In the genomic region with DNA sequence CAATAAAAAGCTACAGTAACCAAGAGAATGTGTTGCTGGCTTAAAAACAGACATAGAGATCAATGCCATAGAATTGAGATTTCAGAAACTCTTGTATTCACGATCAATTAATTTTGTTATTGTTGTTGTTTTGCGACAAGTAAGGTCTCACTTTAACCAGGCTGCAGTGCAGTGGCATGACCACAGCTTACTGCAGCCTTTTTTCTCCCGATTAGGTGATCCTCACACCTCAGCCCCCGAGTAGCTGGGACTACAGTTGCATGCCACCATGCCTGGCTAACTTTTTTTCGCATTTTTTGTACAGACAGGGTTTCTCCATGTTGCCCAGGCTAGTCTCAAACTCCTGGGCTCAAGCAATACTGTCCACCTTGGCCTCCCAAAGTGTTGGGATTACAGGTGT, we compare ENCODE assay signal across 14 cellular contexts. TPM values are rescaled to one million over a fixed set of nuclear protein-coding genes. Genes with fewer than 3 reads are reported as not detected.
DNase-seq lines count a peak whose midpoint lies in the region; ATAC-seq and TF ChIP-seq lines count a peak whose summit lies in the region.
"Had no signal": no experiment of that assay in that cellular context is flagged by ENCODE, and none has a peak within 500 bp of the region (broad histone marks: within the 10 kb centered on the region; RNA-seq: fewer than 3 reads in every experiment).

No MANE protein-coding gene starts in this region.

- no peaks in the 10 kb centered on the region for H3K27me3 ChIP-seq in PC-9 (ENCODE audit: insufficient read depth, low read depth)
- H3K27me3 ChIP-seq in endodermal cell (ENCODE audit: control insufficient read depth, insufficient read depth, low read length, poor library complexity, severe bottlenecking): no peaks in the 10 kb centered on the region
- H3K27me3 ChIP-seq: SJCRH30 had no signal

- H3K9ac ChIP-seq in endodermal cell (ENCODE audit: extremely low read depth, low read length, poor library complexity, severe bottlenecking): no peak overlapping the region

- H3K4me3 ChIP-seq in PC-9 (no peak overlapping the region), endodermal cell (ENCODE audit: low read length) (no peak overlapping the region)
- H3K4me3 ChIP-seq: SJCRH30 had no signal

- H3K4me1 ChIP-seq in PC-9 (replicated peaks; ENCODE audit: insufficient read depth): peaks cover 30% of the 10 kb centered on the region
- H3K4me1 ChIP-seq in endodermal cell (ENCODE audit: control insufficient read depth, insufficient read depth, low read length): no peaks in the 10 kb centered on the region
- H3K4me1 ChIP-seq: SJCRH30 had no signal

- H3K27ac ChIP-seq in PC-9 (peak overlapping the region; percentile 68), endodermal cell (ENCODE audit: low read depth, low read length) (no peak overlapping the region)
- H3K27ac ChIP-seq: SJCRH30 had no signal

- peaks cover 100% of the 10 kb centered on the region for H3K79me2 ChIP-seq in PC-9 (ENCODE audit: low read depth)

- POLR2A ChIA-PET in PC-9 (lab: Charles Lee; ENCODE audit: unreplicated experiment): no interaction called here

- H2AFZ ChIP-seq in PC-9: no peak overlapping the region

- BruUV-seq in PC-9 (replicated peaks; lab: Mats Ljungman, UMichigan): no TSS peak

- H3K27me3 Mint-ChIP-seq in activated naive CD4-positive, alpha-beta T cell treated with anti-CD3 and anti-CD28 coated beads, Interleukin-2, amount 50 U/mL, for 24 hours: no peaks in the 10 kb centered on the region
- H3K27me3 Mint-ChIP-seq in endodermal cell (ENCODE audit: insufficient read depth): no peaks in the 10 kb centered on the region

- no peaks in the 10 kb centered on the region for H3K9me3 Mint-ChIP-seq in activated naive CD4-positive, alpha-beta T cell treated with anti-CD3 and anti-CD28 coated beads, Interleukin-2, amount 50 U/mL, for 24 hours
- H3K9me3 Mint-ChIP-seq in endodermal cell: peaks cover 21% of the 10 kb centered on the region

- 0 out of 2 replicates have a peak, but pooled peaks cover 3% of the 10 kb centered on the region for H3K9me2 ChIP-seq in PC-9 (ENCODE audit: insufficient read depth)

- H3K4me2 ChIP-seq in PC-9: no peak overlapping the region

- peaks cover 17% of the 10 kb centered on the region for H3K36me3 Mint-ChIP-seq in activated naive CD4-positive, alpha-beta T cell treated with anti-CD3 and anti-CD28 coated beads, Interleukin-2, amount 50 U/mL, for 24 hours
- H3K36me3 Mint-ChIP-seq in endodermal cell (ENCODE audit: low read depth): peaks cover 14% of the 10 kb centered on the region

- H3K36me3 ChIP-seq in PC-9 (ENCODE audit: low read depth) (peaks cover 15% of the 10 kb centered on the region; the same call in 1 of the 2 replicates), endodermal cell (ENCODE audit: control insufficient read depth, insufficient read depth, low read length) (peaks cover 4% of the 10 kb centered on the region)
- H3K36me3 ChIP-seq: SJCRH30 had no signal

- DNase-seq in activated naive CD4-positive, alpha-beta T cell (lab: John Stamatoyannopoulos, UW): no peak
- no peak for DNase-seq in PC-9
- DNase-seq in endodermal cell: no peak
- no peak for DNase-seq in NCI-H2081 treated with DMSO at 0.1 percent for 48 hours (lab: John Stamatoyannopoulos, UW)
- DNase-seq: Calu3, NCI-H1436 treated with DMSO at 0.1 percent for 48 hours, NCI-H2029 treated with DMSO at 0.1 percent for 48 hours, NCI-H774, PC-3, SJCRH30 had no signal

- no peak overlapping the region for H3K4me3 Mint-ChIP-seq in activated naive CD4-positive, alpha-beta T cell treated with anti-CD3 and anti-CD28 coated beads, Interleukin-2, amount 50 U/mL, for 24 hours
- H3K4me3 Mint-ChIP-seq in endodermal cell: no peak overlapping the region

- H3K27ac Mint-ChIP-seq in activated naive CD4-positive, alpha-beta T cell treated with anti-CD3 and anti-CD28 coated beads, Interleukin-2, amount 50 U/mL, for 24 hours: peak overlapping the region; percentile 96
- H3K27ac Mint-ChIP-seq in endodermal cell: peak overlapping the region; percentile 58

- peaks cover 38% of the 10 kb centered on the region for H3F3A ChIP-seq in PC-9 (ENCODE audit: insufficient read depth, low read depth)

- intact Hi-C loops in PC-9 (cut with micrococcal nuclease; ENCODE audit: unreplicated experiment): no loop called here

- H4K20me1 ChIP-seq in PC-9 (ENCODE audit: insufficient read depth): peaks cover 15% of the 10 kb centered on the region

- no peak for TF ChIP-seq CTCF in PC-9 (conservative IDR thresholded peaks at IDR 0.05)
- TF ChIP-seq CTCF in endodermal cell (conservative IDR thresholded peaks at IDR 0.05): no peak

- H3K9me3 ChIP-seq in PC-9 (ENCODE audit: insufficient read depth, low read depth) (peaks cover 8% of the 10 kb centered on the region; the same call in 1 of the 2 replicates), endodermal cell (ENCODE audit: control insufficient read depth, low read length) (peaks cover 23% of the 10 kb centered on the region)
- H3K9me3 ChIP-seq: SJCRH30 had no signal

- CTCF ChIA-PET in PC-9 (lab: Charles Lee): no interaction called here

- H3K4me1 Mint-ChIP-seq in activated naive CD4-positive, alpha-beta T cell treated with anti-CD3 and anti-CD28 coated beads, Interleukin-2, amount 50 U/mL, for 24 hours: peaks cover 93% of the 10 kb centered on the region
- peaks cover 28% of the 10 kb centered on the region for H3K4me1 Mint-ChIP-seq in endodermal cell

- 89 to 95% methylated on average over 5 of the region's 5 CpGs for WGBS in endodermal cell (ENCODE audit: insufficient coverage in 1 of 2, insufficient read length in 1 of 2), 2 experiments

- ATAC-seq in GM21528 (IDR thresholded peaks at IDR 0.05; ENCODE audit: low FRiP score, unreplicated experiment) (no peak), GM21576 (IDR thresholded peaks at IDR 0.05; ENCODE audit: unreplicated experiment) (no peak)
- ATAC-seq: HCT116, PC-3 had no signal

RNA-seq across cellular contexts. Expression of a gene that starts 42.2 kb away (rescaled TPM):
- 44.0 and 73.8 TPM in 2 replicates for total RNA-seq in PC-9 (2021)
- total RNA-seq in endodermal cell: 10 to 100 TPM; 43.7 to 45.4 TPM
- 39.4 TPM for polyA plus RNA-seq in endodermal cell (2013, experiment 1 of 2)
- 39.3 TPM for polyA plus RNA-seq in endodermal cell (2013, experiment 2 of 2)

RNA-seq across cellular contexts. Expression of a gene that starts 54.3 kb away (rescaled TPM):
- total RNA-seq in PC-9 (2021) (75.9 and 78.6 TPM in 2 replicates), endodermal cell (10 to 100 TPM; 47.8 to 52.9 TPM)
- polyA plus RNA-seq in endodermal cell (2013, experiment 1 of 2): 63.0 TPM
- 63.5 TPM for polyA plus RNA-seq in endodermal cell (2013, experiment 2 of 2)
